Comparison of ENCODE assay signal across 11 cellular contexts in genomic region chr10:73968101-73968515, GRCh38. TPM values are rescaled to one million over a fixed set of nuclear protein-coding genes. Genes with fewer than 3 reads are reported as not detected.
DNase-seq lines count a peak whose midpoint lies in the region; ATAC-seq and TF ChIP-seq lines count a peak whose summit lies in the region.
"Had no signal": no experiment of that assay in that cellular context is flagged by ENCODE, and none has a peak within 500 bp of the region (broad histone marks: within the 10 kb centered on the region; RNA-seq: fewer than 3 reads in every experiment).

No MANE protein-coding gene starts in this region.

- no peak overlapping the region for H3K4me3 ChIP-seq in A673 (ENCODE audit: low read depth, low read length, poor library complexity, severe bottlenecking)
- no peak overlapping the region for H3K4me3 ChIP-seq in HUES64 (ENCODE audit: low read length)
- H3K4me3 ChIP-seq in PC-3 (ENCODE audit: low read length) = no peak overlapping the region

- H3K4me1 ChIP-seq in A673 (ENCODE audit: insufficient read depth, low read length, poor library complexity, severe bottlenecking) (peaks cover 55% of the 10 kb centered on the region), HUES64 (ENCODE audit: insufficient read depth, low read length) (peaks cover 43% of the 10 kb centered on the region), PC-3 (ENCODE audit: insufficient read depth, low read length) (peaks cover 27% of the 10 kb centered on the region)

- no peaks in the 10 kb centered on the region for H3K79me2 ChIP-seq in PC-3 (ENCODE audit: low read length)

- no peak for ATAC-seq in PC-3
- ATAC-seq in HG02678 (IDR thresholded peaks at IDR 0.05; ENCODE audit: unreplicated experiment) = no peak
- ATAC-seq: left colon had no signal

- no peak overlapping the region for H3K4me3 Mint-ChIP-seq in endothelial cell (ENCODE audit: unreplicated experiment)
- H3K4me3 Mint-ChIP-seq in neural crest cell = no peak overlapping the region

- no peak overlapping the region for H2AFZ ChIP-seq in PC-3 (ENCODE audit: low read length)

- POLR2A ChIA-PET in A673 (lab: Charles Lee; ENCODE audit: low non-redundant PET) (interaction anchor here (0.9 kb wide), 1 partner anchor 27 kb away, joined by 3 read pairs; no protein-coding TSS in a partner anchor), PC-3 (lab: Charles Lee; ENCODE audit: unreplicated experiment) (interaction anchor here (0.6 to 0.7 kb wide), 2 partner anchors 11 to 38 kb away, joined by 3 to 4 read pairs; no protein-coding TSS in a partner anchor)

- H3K27ac ChIP-seq in A673 (ENCODE audit: low read depth, low read length, poor library complexity, severe bottlenecking) (peak overlapping the region; percentile 98), HUES64 (ENCODE audit: low read depth, low read length) (peak overlapping the region; percentile 99), PC-3 (ENCODE audit: low read length) (no peak overlapping the region)

- no peaks in the 10 kb centered on the region for H3K36me3 ChIP-seq in A673 (ENCODE audit: insufficient read depth, low read length, poor library complexity, severe bottlenecking)
- no peaks in the 10 kb centered on the region for H3K36me3 ChIP-seq in HUES64 (ENCODE audit: insufficient read depth, low read length)
- H3K36me3 ChIP-seq in PC-3 (ENCODE audit: low read depth, low read length) = no peaks in the 10 kb centered on the region

- H3K27ac Mint-ChIP-seq in endothelial cell (ENCODE audit: unreplicated experiment) = peak overlapping the region; percentile 89
- peak overlapping the region; percentile 77 for H3K27ac Mint-ChIP-seq in neural crest cell (ENCODE audit: unreplicated experiment)

- CTCF ChIA-PET in A673 (lab: Charles Lee) (interaction anchor here (0.7 kb wide), 1 partner anchor 95 kb away, joined by 3 read pairs; no protein-coding TSS in a partner anchor), PC-3 (lab: Charles Lee) (interaction anchor here (0.6 kb wide), 1 partner anchor 82 kb away, joined by 3 read pairs; no protein-coding TSS in a partner anchor)

- H3K9me3 Mint-ChIP-seq in endothelial cell (ENCODE audit: unreplicated experiment) (no peaks in the 10 kb centered on the region), neural crest cell (no peaks in the 10 kb centered on the region)

- peaks cover 28% of the 10 kb centered on the region for H3K4me1 Mint-ChIP-seq in endothelial cell (ENCODE audit: unreplicated experiment)
- peaks cover 29% of the 10 kb centered on the region for H3K4me1 Mint-ChIP-seq in neural crest cell

- H3K9me2 ChIP-seq in PC-3 (replicated peaks; ENCODE audit: low read length) = no peaks in the 10 kb centered on the region

- H3K27me3 Mint-ChIP-seq in endothelial cell (ENCODE audit: unreplicated experiment) (peaks cover 8% of the 10 kb centered on the region), neural crest cell (ENCODE audit: low read depth) (no peaks in the 10 kb centered on the region)

- peak overlapping the region; percentile 89 for H3K9ac ChIP-seq in HUES64 (ENCODE audit: low read depth, low read length)
- H3K9ac ChIP-seq in PC-3 (ENCODE audit: low read length) = no peak overlapping the region

- peak; percentile 49 for DNase-seq in A673 (ENCODE audit: low spot score)
- DNase-seq in endothelial cell (ENCODE audit: low spot score) = peak; percentile 14
- DNase-seq in neural crest cell (ENCODE audit: low read depth, low spot score) = no peak
- no peak for DNase-seq in PC-3
- no peak for DNase-seq in GM20000 (ENCODE audit: low spot score)
- no peak for DNase-seq in NCI-H2081 (lab: John Stamatoyannopoulos, UW)
- DNase-seq: left colon; NCI-H2029 treated with DMSO at 0.1 percent for 48 hours; stimulated activated CD4-positive, alpha-beta T cell treated with anti-CD3 and anti-CD28 coated beads, Interleukin-4, amount 100 ng/mL, for 1 hour had no signal

- no peaks in the 10 kb centered on the region for H3K36me3 Mint-ChIP-seq in endothelial cell (ENCODE audit: low read depth, unreplicated experiment)
- H3K36me3 Mint-ChIP-seq in neural crest cell (ENCODE audit: low read depth) = no peaks in the 10 kb centered on the region

- intact Hi-C loops in A673 (cut with micrococcal nuclease; ENCODE audit: unreplicated experiment) (no loop called here), PC-3 (cut with micrococcal nuclease) (no loop called here)

- TF ChIP-seq CTCF in A673 (conservative IDR thresholded peaks at IDR 0.05; ENCODE audit: low read depth, low read length) (no peak), endothelial cell (IDR thresholded peaks at IDR 0.05; ENCODE audit: unreplicated experiment) (no peak), neural crest cell (conservative IDR thresholded peaks at IDR 0.05) (no peak), PC-3 (conservative IDR thresholded peaks at IDR 0.05; ENCODE audit: low read depth, low read length) (no peak), GM20000 (IDR thresholded peaks at IDR 0.05; ENCODE audit: extremely low read depth, missing control alignments) (no peak)

- peaks cover 10% of the 10 kb centered on the region for H3F3A ChIP-seq in PC-3 (ENCODE audit: low read length, unreplicated experiment)

- no peak overlapping the region for H3K4me2 ChIP-seq in PC-3 (ENCODE audit: low read length)

- H3K27me3 ChIP-seq in A673 (replicated peaks; ENCODE audit: insufficient read depth, low read depth, low read length, poor library complexity) = no peaks in the 10 kb centered on the region
- H3K27me3 ChIP-seq in HUES64 (ENCODE audit: insufficient read depth, low read length) = no peaks in the 10 kb centered on the region
- H3K27me3 ChIP-seq in PC-3 (ENCODE audit: low read length) = no peaks in the 10 kb centered on the region

- BruUV-seq in A673 (replicated peaks; lab: Mats Ljungman, UMichigan) (no TSS peak), PC-3 (replicated peaks; lab: Mats Ljungman, UMichigan) (no TSS peak)

- WGBS in HUES64 = 40% methylated on average over 5 of the region's 5 CpGs

- no peaks in the 10 kb centered on the region for H4K20me1 ChIP-seq in PC-3 (ENCODE audit: low read length)

- H3K9me3 ChIP-seq in A673 (ENCODE audit: low read depth, low read length, poor library complexity, severe bottlenecking) (no peaks in the 10 kb centered on the region), HUES64 (ENCODE audit: insufficient read depth, low read depth, low read length) (no peaks in the 10 kb centered on the region), PC-3 (ENCODE audit: low read length) (no peaks in the 10 kb centered on the region)

RNA-seq across cellular contexts. Expression of gene VCL, which starts 29.8 kb away (rescaled TPM):
- total RNA-seq in A673 (2021) (159 and 176 TPM in 2 replicates), endothelial cell (ENCODE audit: unreplicated experiment) (200 TPM), neural crest cell (64.6 and 74.6 TPM in 2 replicates), PC-3 (2014; rRNA removed) (382 and 445 TPM in 2 replicates)
- 144 TPM for polyA plus RNA-seq in HUES64 (2013, experiment 1 of 2)
- 145 TPM for polyA plus RNA-seq in HUES64 (2013, experiment 2 of 2)

RNA-seq across cellular contexts. Expression of gene PLAU, which starts 57.2 kb away (rescaled TPM):
- total RNA-seq in A673 (2021) = 6.9 and 8.3 TPM in 2 replicates
- 12.1 TPM for polyA plus RNA-seq in HUES64 (2013, experiment 1 of 2)
- polyA plus RNA-seq in HUES64 (2013, experiment 2 of 2) = 16.0 TPM
- 19.5 TPM for total RNA-seq in endothelial cell (ENCODE audit: unreplicated experiment)
- 3.5 and 4.2 TPM in 2 replicates for total RNA-seq in neural crest cell
- 1,570 and 1,582 TPM in 2 replicates for total RNA-seq in PC-3 (2014; rRNA removed)

Comparison
In these comparisons a context has a peak if more than half of its experiments do, and no peak if none do; other contexts are left out.
1. DNase-seq: peak in A673 (single experiment) and endothelial cell (single experiment); none in neural crest cell (single experiment), PC-3 (single experiment), GM20000 (single experiment) and NCI-H2081 (0 of 2).
2. RNA of gene PLAU, which starts 57.2 kb away (total RNA-seq): 1,570 to 1,582 TPM in PC-3; 19.5 TPM in endothelial cell (single experiment), 6.9 to 8.3 TPM in A673 and 3.5 to 4.2 TPM in neural crest cell; every median in the first group is over 10 times any median in the second.